In the genomic region with DNA sequence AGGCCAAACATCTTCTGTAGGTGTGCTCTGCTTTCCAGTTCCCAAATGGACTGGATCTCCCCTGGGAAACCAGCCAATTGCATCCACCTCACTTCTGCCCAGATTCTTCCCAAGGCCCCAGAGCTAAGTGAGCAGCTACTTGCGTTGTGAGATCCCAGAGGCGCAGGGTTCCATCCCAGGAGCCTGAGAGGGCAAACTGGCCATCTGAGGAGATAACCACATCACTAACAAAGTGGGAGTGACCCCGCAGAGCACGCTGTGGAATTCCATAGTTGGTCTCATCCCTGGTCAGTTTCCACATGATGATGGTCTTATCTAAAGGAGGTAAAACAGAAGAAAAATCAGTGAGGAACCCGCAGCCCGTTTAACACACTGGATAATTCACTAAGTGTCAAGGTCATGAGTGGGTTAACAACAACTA, we compare ENCODE assay signal across 1 cellular context.
TF ChIP-seq lines count a peak whose summit lies in the region.

No MANE protein-coding gene starts in this region.

TF ChIP-seq in K562, 482 proteins besides CTCF, POLR2A, EP300 and RAD21:
- 0 out of 2 replicates have a peak, but pooled peaks have one; percentile 26 for TF ChIP-seq ZNF263 (CRISPR knock-in tag; IDR thresholded peaks at IDR 0.05; ENCODE audit: borderline replicate concordance)
- TF ChIP-seq PRMT5 (CRISPR knock-in tag; IDR thresholded peaks at IDR 0.05): no peak
- 0 out of 2 replicates have a peak, but pooled peaks have one; percentile 24 for TF ChIP-seq KLF13 (tag; IDR thresholded peaks at IDR 0.05; ENCODE audit: borderline replicate concordance, low read depth)
- TF ChIP-seq, protein P1, sequence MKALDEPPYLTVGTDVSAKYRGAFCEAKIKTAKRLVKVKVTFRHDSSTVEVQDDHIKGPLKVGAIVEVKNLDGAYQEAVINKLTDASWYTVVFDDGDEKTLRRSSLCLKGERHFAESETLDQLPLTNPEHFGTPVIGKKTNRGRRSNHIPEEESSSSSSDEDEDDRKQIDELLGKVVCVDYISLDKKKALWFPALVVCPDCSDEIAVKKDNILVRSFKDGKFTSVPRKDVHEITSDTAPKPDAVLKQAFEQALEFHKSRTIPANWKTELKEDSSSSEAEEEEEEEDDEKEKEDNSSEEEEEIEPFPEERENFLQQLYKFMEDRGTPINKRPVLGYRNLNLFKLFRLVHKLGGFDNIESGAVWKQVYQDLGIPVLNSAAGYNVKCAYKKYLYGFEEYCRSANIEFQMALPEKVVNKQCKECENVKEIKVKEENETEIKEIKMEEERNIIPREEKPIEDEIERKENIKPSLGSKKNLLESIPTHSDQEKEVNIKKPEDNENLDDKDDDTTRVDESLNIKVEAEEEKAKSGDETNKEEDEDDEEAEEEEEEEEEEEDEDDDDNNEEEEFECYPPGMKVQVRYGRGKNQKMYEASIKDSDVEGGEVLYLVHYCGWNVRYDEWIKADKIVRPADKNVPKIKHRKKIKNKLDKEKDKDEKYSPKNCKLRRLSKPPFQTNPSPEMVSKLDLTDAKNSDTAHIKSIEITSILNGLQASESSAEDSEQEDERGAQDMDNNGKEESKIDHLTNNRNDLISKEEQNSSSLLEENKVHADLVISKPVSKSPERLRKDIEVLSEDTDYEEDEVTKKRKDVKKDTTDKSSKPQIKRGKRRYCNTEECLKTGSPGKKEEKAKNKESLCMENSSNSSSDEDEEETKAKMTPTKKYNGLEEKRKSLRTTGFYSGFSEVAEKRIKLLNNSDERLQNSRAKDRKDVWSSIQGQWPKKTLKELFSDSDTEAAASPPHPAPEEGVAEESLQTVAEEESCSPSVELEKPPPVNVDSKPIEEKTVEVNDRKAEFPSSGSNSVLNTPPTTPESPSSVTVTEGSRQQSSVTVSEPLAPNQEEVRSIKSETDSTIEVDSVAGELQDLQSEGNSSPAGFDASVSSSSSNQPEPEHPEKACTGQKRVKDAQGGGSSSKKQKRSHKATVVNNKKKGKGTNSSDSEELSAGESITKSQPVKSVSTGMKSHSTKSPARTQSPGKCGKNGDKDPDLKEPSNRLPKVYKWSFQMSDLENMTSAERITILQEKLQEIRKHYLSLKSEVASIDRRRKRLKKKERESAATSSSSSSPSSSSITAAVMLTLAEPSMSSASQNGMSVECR (CRISPR knock-in tag; IDR thresholded peaks at IDR 0.05): peak; percentile 37; the same call in 1 of the 2 replicates
- TF ChIP-seq RBFOX2 (IDR thresholded peaks at IDR 0.05; ENCODE audit: low read depth, low read length): 0 out of 2 replicates have a peak, but pooled peaks have one; percentile 31
- 0 out of 2 replicates have a peak, but pooled peaks have one; percentile 60 for TF ChIP-seq FOXK1 (CRISPR knock-in tag; IDR thresholded peaks at IDR 0.05; ENCODE audit: borderline replicate concordance)
- TF ChIP-seq KHSRP (IDR thresholded peaks at IDR 0.05): no peak
- TF ChIP-seq RBM39 (optimal IDR thresholded peaks at IDR 0.05; ENCODE audit: low read depth, low read length): peak; percentile 92
- TF ChIP-seq SIN3A (IDR thresholded peaks at IDR 0.05; ENCODE audit: borderline replicate concordance in 2 of 2, control insufficient read depth in 1 of 2, low read depth in 2 of 2, low read length in 2 of 2): 0 out of 4 replicates have a peak, but pooled peaks of 1 of the 2 experiments have one; percentile 31
